ENCODE assay signal across 16 cellular contexts in genomic region chr4:6009452-6009851, GRCh38. TPM values are rescaled to one million over a fixed set of nuclear protein-coding genes. Genes with fewer than 3 reads are reported as not detected.
DNase-seq lines count a peak whose midpoint lies in the region; ATAC-seq and TF ChIP-seq lines count a peak whose summit lies in the region.
"Had no signal": no experiment of that assay in that cellular context is flagged by ENCODE, and none has a peak within 500 bp of the region (broad histone marks: within the 10 kb centered on the region; RNA-seq: fewer than 3 reads in every experiment).

No MANE protein-coding gene starts in this region.

- H3K9me3 Mint-ChIP-seq in WTC11: no peaks in the 10 kb centered on the region
- no peaks in the 10 kb centered on the region for H3K9me3 Mint-ChIP-seq in CD4-positive, alpha-beta memory T cell
- H3K9me3 Mint-ChIP-seq in naive thymus-derived CD4-positive, alpha-beta T cell: peaks cover 0 to 2% (median 0%) of the 10 kb centered on the region in 11 donors

- no peak overlapping the region for H3K4me3 ChIP-seq in BLaER1
- H3K4me3 ChIP-seq in CD4-positive, alpha-beta memory T cell (ENCODE audit: low read length in 2 of 2): no peak overlapping the region
- H3K4me3 ChIP-seq in naive thymus-derived CD4-positive, alpha-beta T cell (ENCODE audit: low read length): no peak overlapping the region
- H3K4me3 ChIP-seq: A549, GM23248 had no signal

- H3K27ac ChIP-seq in BLaER1: no peak overlapping the region
- no peak overlapping the region for H3K27ac ChIP-seq in CD4-positive, alpha-beta memory T cell (ENCODE audit: low read depth, low read length)
- H3K27ac ChIP-seq in naive thymus-derived CD4-positive, alpha-beta T cell (ENCODE audit: low read depth, low read length): no peak overlapping the region
- H3K27ac ChIP-seq: A549, GM23248 had no signal

- peaks cover 38% of the 10 kb centered on the region for H3K27me3 ChIP-seq in BLaER1
- H3K27me3 ChIP-seq in CD4-positive, alpha-beta memory T cell (ENCODE audit: insufficient read depth, low read length): no peaks in the 10 kb centered on the region
- no peaks in the 10 kb centered on the region for H3K27me3 ChIP-seq in naive thymus-derived CD4-positive, alpha-beta T cell (ENCODE audit: control insufficient read depth in 2 of 2, insufficient read depth in 2 of 2, low read length in 2 of 2)

- DNase-seq in COLO668 (lab: John Stamatoyannopoulos, UW; ENCODE audit: unreplicated experiment): peak; percentile 63
- peak; percentile 82 for DNase-seq in NCI-H526 treated with DMSO at 0.1 percent for 48 hours (lab: John Stamatoyannopoulos, UW)
- DNase-seq in WTC11 (ENCODE audit: low spot score): peak; percentile 4
- no peak for DNase-seq in CD4-positive, alpha-beta memory T cell
- no peak for DNase-seq in NCI-H2171 (lab: John Stamatoyannopoulos, UW)
- DNase-seq in epidermal melanocyte (ENCODE audit: insufficient read length, low spot score): no peak
- no peak for DNase-seq in naive thymus-derived CD4-positive, alpha-beta T cell
- DNase-seq: Calu3, DMS 273 treated with DMSO at 0.1 percent for 48 hours, DMS79 treated with DMSO at 0.1 percent for 48 hours, EL, GM23248 had no signal

- peaks cover 26% of the 10 kb centered on the region for H3K4me1 Mint-ChIP-seq in WTC11
- H3K4me1 Mint-ChIP-seq in CD4-positive, alpha-beta memory T cell: peaks cover 0 to 5% (median 0%) of the 10 kb centered on the region in 4 donors
- peaks cover 0 to 4% (median 0%) of the 10 kb centered on the region in 7 donors for H3K4me1 Mint-ChIP-seq in naive thymus-derived CD4-positive, alpha-beta T cell

- H3K36me3 Mint-ChIP-seq in WTC11: no peaks in the 10 kb centered on the region
- no peaks in the 10 kb centered on the region for H3K36me3 Mint-ChIP-seq in CD4-positive, alpha-beta memory T cell
- H3K36me3 Mint-ChIP-seq in naive thymus-derived CD4-positive, alpha-beta T cell: peaks cover 0 to 4% (median 0%) of the 10 kb centered on the region in 5 donors

- H3K4me2 ChIP-seq in BLaER1: peak overlapping the region; percentile 17; the same call in 1 of the 2 replicates
- H3K4me2 ChIP-seq: A549 had no signal

- H3K4me3 Mint-ChIP-seq in WTC11: no peak overlapping the region
- no peak overlapping the region for H3K4me3 Mint-ChIP-seq in CD4-positive, alpha-beta memory T cell
- no peak overlapping the region for H3K4me3 Mint-ChIP-seq in naive thymus-derived CD4-positive, alpha-beta T cell

- intact Hi-C loops in CD4-positive, alpha-beta memory T cell (cut with micrococcal nuclease): no loop called here
- intact Hi-C loops in naive thymus-derived CD4-positive, alpha-beta T cell (cut with micrococcal nuclease): no loop called here

- no peaks in the 10 kb centered on the region for H3K36me3 ChIP-seq in BLaER1
- H3K36me3 ChIP-seq in CD4-positive, alpha-beta memory T cell (ENCODE audit: insufficient read depth, low read length): no peaks in the 10 kb centered on the region
- no peaks in the 10 kb centered on the region for H3K36me3 ChIP-seq in naive thymus-derived CD4-positive, alpha-beta T cell (ENCODE audit: control insufficient read depth in 2 of 3, insufficient read depth in 3 of 3, low read length in 3 of 3)

- CTCF ChIA-PET in WTC11 (lab: Charles Lee): interaction anchor here (0.7 to 2.7 kb wide), 9 partner anchors 10 to 323 kb away, joined by 3 to 23 read pairs (median 5); no protein-coding TSS in a partner anchor
- CTCF ChIA-PET in CD4-positive, alpha-beta memory T cell (lab: Charles Lee; ENCODE audit: partially characterized antibody): interaction anchor here (0.9 to 1.1 kb wide), 3 partner anchors 10 to 322 kb away, joined by 3 to 4 read pairs (median 4); no protein-coding TSS in a partner anchor
- CTCF ChIA-PET in naive thymus-derived CD4-positive, alpha-beta T cell (lab: Charles Lee): no interaction called here

- peaks cover 54% of the 10 kb centered on the region for H3K4me1 ChIP-seq in BLaER1
- no peaks in the 10 kb centered on the region for H3K4me1 ChIP-seq in CD4-positive, alpha-beta memory T cell (ENCODE audit: insufficient read depth, low read length)
- no peaks in the 10 kb centered on the region for H3K4me1 ChIP-seq in naive thymus-derived CD4-positive, alpha-beta T cell (ENCODE audit: control insufficient read depth in 2 of 2, insufficient read depth in 2 of 2, low read length in 2 of 2)
- H3K4me1 ChIP-seq: A549 had no signal

- H4K20me1 ChIP-seq in BLaER1: no peaks in the 10 kb centered on the region

- H3K9ac ChIP-seq in BLaER1: no peak overlapping the region
- H3K9ac ChIP-seq: GM23248 had no signal

- no peak for TF ChIP-seq CTCF in WTC11 (IDR thresholded peaks at IDR 0.05)

- peaks cover 32% of the 10 kb centered on the region for H3K27me3 Mint-ChIP-seq in WTC11 (ENCODE audit: low read depth)
- peaks cover 16 to 18% of the 10 kb centered on the region in 2 donors for H3K27me3 Mint-ChIP-seq in CD4-positive, alpha-beta memory T cell
- peaks cover 17 to 48% (median 30%) of the 10 kb centered on the region in 5 donors for H3K27me3 Mint-ChIP-seq in naive thymus-derived CD4-positive, alpha-beta T cell

- no peaks in the 10 kb centered on the region for H3K9me3 ChIP-seq in BLaER1
- no peaks in the 10 kb centered on the region for H3K9me3 ChIP-seq in CD4-positive, alpha-beta memory T cell (ENCODE audit: control insufficient read depth in 1 of 2, low read length in 2 of 2)
- H3K9me3 ChIP-seq in naive thymus-derived CD4-positive, alpha-beta T cell (ENCODE audit: control insufficient read depth in 2 of 3, low read length in 3 of 3): no peaks in the 10 kb centered on the region
- H3K9me3 ChIP-seq: A549 had no signal

- POLR2A ChIA-PET in WTC11 (lab: Charles Lee): no interaction called here
- POLR2A ChIA-PET in CD4-positive, alpha-beta memory T cell (lab: Charles Lee; ENCODE audit: partially characterized antibody): no interaction called here
- POLR2A ChIA-PET in naive thymus-derived CD4-positive, alpha-beta T cell (lab: Charles Lee): no interaction called here

- no peak overlapping the region for H3K27ac Mint-ChIP-seq in WTC11
- no peak overlapping the region for H3K27ac Mint-ChIP-seq in CD4-positive, alpha-beta memory T cell
- no peak overlapping the region for H3K27ac Mint-ChIP-seq in naive thymus-derived CD4-positive, alpha-beta T cell

- no peak for ATAC-seq in WTC11
- ATAC-seq in naive thymus-derived CD4-positive, alpha-beta T cell: no peak
- ATAC-seq: A549 had no signal

TF ChIP-seq in WTC11, 78 proteins besides CTCF, POLR2A, EP300 and RAD21 (continues in another document):
- no peak for TF ChIP-seq PRDM15 (CRISPR knock-in tag; IDR thresholded peaks at IDR 0.05)
- no peak for TF ChIP-seq NR2C2 (CRISPR knock-in tag; IDR thresholded peaks at IDR 0.05)
- no peak for TF ChIP-seq ZNF138 (CRISPR knock-in tag; conservative IDR thresholded peaks at IDR 0.05)
- no peak for TF ChIP-seq NFATC4 (CRISPR knock-in tag; IDR thresholded peaks at IDR 0.05)
- TF ChIP-seq ZNF512 (CRISPR knock-in tag; IDR thresholded peaks at IDR 0.05; ENCODE audit: borderline replicate concordance): no peak
- no peak for TF ChIP-seq FOXP1 (CRISPR knock-in tag; IDR thresholded peaks at IDR 0.05; ENCODE audit: borderline replicate concordance)
- no peak for TF ChIP-seq MLX (CRISPR knock-in tag; IDR thresholded peaks at IDR 0.05)

RNA-seq across cellular contexts. Expression of gene C4orf50, which starts 8.8 kb away (rescaled TPM):
- total RNA-seq in WTC11 (2021): 0.17 to 0.32 TPM (median 0.30 TPM) in 3 replicates
- under 1 TPM; 0.25 to 0.26 TPM for total RNA-seq in CD4-positive, alpha-beta memory T cell
- under 1 TPM in 1 of 2 donors, not detected in 1; 0.02 TPM for polyA plus RNA-seq in CD4-positive, alpha-beta memory T cell
- total RNA-seq in naive thymus-derived CD4-positive, alpha-beta T cell: under 1 TPM in 3 of 5 experiments, not detected in 2; 0.08 to 0.87 (median 0.54) TPM
- not detected for polyA plus RNA-seq in naive thymus-derived CD4-positive, alpha-beta T cell
- total RNA-seq: Calu3, GM23248 had no signal
- polyA plus RNA-seq: A549, AG04450, BJ, GM23248 had no signal

Comparison
In these comparisons a context has a peak if more than half of its experiments do, and no peak if none do; other contexts are left out.
1. DNase-seq: peak in COLO668 (single experiment), NCI-H526 treated with DMSO at 0.1 percent for 48 hours (single experiment) and WTC11 (single experiment); none in CD4-positive, alpha-beta memory T cell (0 of 5), NCI-H2171 (single experiment), epidermal melanocyte (single experiment) and naive thymus-derived CD4-positive, alpha-beta T cell (0 of 9).